Comparison of ENCODE assay signal across 1 cellular context in genomic region chr13:102772042-102772425, GRCh38.
TF ChIP-seq lines count a peak whose summit lies in the region.

No MANE protein-coding gene starts in this region.

TF ChIP-seq in GM12878, 131 proteins besides CTCF, POLR2A, EP300 and RAD21:
- TF ChIP-seq ESRRA (IDR thresholded peaks at IDR 0.05; ENCODE audit: low read length) (no peak), CEBPZ (IDR thresholded peaks at IDR 0.05; ENCODE audit: low read depth, low read length) (no peak), PAX5 (IDR thresholded peaks at IDR 0.05; ENCODE audit: borderline replicate concordance, low read depth, low read length) (no peak), CHD2 (IDR thresholded peaks at IDR 0.05; ENCODE audit: borderline replicate concordance, low read depth, low read length) (no peak), ZNF274 (IDR thresholded peaks at IDR 0.05; ENCODE audit: insufficient read depth, insufficient read length) (no peak), RFX5 (IDR thresholded peaks at IDR 0.05; ENCODE audit: low read depth, low read length) (no peak), JUNB (IDR thresholded peaks at IDR 0.05) (no peak)
- TF ChIP-seq, protein P1, sequence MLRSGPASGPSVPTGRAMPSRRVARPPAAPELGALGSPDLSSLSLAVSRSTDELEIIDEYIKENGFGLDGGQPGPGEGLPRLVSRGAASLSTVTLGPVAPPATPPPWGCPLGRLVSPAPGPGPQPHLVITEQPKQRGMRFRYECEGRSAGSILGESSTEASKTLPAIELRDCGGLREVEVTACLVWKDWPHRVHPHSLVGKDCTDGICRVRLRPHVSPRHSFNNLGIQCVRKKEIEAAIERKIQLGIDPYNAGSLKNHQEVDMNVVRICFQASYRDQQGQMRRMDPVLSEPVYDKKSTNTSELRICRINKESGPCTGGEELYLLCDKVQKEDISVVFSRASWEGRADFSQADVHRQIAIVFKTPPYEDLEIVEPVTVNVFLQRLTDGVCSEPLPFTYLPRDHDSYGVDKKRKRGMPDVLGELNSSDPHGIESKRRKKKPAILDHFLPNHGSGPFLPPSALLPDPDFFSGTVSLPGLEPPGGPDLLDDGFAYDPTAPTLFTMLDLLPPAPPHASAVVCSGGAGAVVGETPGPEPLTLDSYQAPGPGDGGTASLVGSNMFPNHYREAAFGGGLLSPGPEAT (IDR thresholded peaks at IDR 0.05; ENCODE audit: low read depth): no peak
